2 cellular contexts compared by ENCODE assay signal in the genomic region with DNA sequence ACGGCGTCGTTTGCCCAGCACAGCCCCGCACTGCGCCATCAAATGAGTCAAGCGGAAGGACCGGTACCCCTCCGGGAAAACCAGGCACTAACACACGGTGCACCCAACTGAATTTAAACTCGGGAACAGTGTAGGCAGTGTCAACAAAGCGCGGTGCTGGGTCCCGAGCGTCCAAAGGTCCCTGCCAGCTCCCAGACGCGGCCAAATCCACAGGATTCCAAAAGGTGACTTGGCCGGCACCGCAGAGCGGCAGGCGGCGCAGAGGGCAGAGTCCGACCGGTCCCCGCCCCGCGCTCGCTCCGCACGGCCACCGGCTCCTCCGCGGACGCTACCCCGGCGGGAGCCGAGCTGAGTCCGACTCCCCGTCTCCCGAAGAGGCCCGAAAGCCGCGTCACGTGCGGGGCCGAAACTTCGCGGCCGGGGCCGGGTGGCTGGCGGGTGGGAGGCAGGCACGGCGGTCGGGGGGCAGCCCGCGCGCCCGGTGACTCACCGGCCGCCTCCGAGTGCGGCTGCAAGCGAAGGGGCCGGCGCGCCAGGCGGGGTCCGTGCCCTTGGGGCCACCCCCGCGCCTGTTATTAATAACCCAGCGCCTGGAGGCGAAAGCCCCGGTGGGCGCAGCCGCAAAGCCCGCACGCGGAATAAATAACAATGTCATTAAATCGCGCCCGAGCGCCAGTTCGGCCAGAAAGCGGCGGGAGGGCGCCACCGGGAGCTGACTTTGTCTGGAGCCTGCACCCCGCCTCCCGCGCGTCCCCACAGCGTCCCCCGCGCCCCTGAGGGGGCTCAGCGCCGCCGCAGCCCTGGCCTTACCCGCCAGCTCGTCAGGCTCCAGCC.
TF ChIP-seq lines count a peak whose summit lies in the region.

No MANE protein-coding gene starts in this region.

TF ChIP-seq in HCT116, 20 proteins besides CTCF, POLR2A, EP300 and RAD21:
- TF ChIP-seq SIN3A (IDR thresholded peaks at IDR 0.05; ENCODE audit: low read depth) (peak; percentile 74; the same call in 1 of the 2 replicates), EZH2 (IDR thresholded peaks at IDR 0.05) (no peak), ZNF274 (IDR thresholded peaks at IDR 0.05; ENCODE audit: low read depth, low read length) (no peak), JUND (IDR thresholded peaks at IDR 0.05) (peak; percentile 41; the same call in 1 of the 2 replicates), MAX (IDR thresholded peaks at IDR 0.05) (peak; percentile 62), CBX3 (IDR thresholded peaks at IDR 0.05; ENCODE audit: low read depth) (0 out of 2 replicates have a peak, but pooled peaks have one; percentile 25), FOSL1 (IDR thresholded peaks at IDR 0.05; ENCODE audit: low read depth) (0 out of 2 replicates have a peak, but pooled peaks have one; percentile 33), TCF7L2 (IDR thresholded peaks at IDR 0.05; ENCODE audit: borderline replicate concordance, extremely low read depth, insufficient read depth, insufficient read length) (peak; percentile 94), EGR1 (IDR thresholded peaks at IDR 0.05; ENCODE audit: low read depth) (0 out of 2 replicates have a peak, but pooled peaks have one; percentile 9), POLR2AphosphoS5 (IDR thresholded peaks at IDR 0.05; ENCODE audit: low read depth, low read length) (peak; percentile 45), SP1 (IDR thresholded peaks at IDR 0.05; ENCODE audit: low read depth) (peak; percentile 44; the same call in 1 of the 2 replicates)

TF ChIP-seq in H1, 55 proteins besides CTCF, POLR2A, EP300 and RAD21:
- TF ChIP-seq RBBP5 (IDR thresholded peaks at IDR 0.05; ENCODE audit: borderline replicate concordance, low read depth, low read length) (peak; percentile 80), CREB1 (IDR thresholded peaks at IDR 0.05) (peak; percentile 85), KDM1A (IDR thresholded peaks at IDR 0.05; ENCODE audit: borderline replicate concordance, low read length) (no peak), ASH2L (IDR thresholded peaks at IDR 0.05; ENCODE audit: low read length) (peak; percentile 84), KDM4A (IDR thresholded peaks at IDR 0.05; ENCODE audit: low read depth, low read length, severe bottlenecking) (peak; percentile 95), SIN3A (conservative IDR thresholded peaks at IDR 0.05 in 1 of 2, IDR thresholded peaks at IDR 0.05 in 1 of 2; ENCODE audit: low read depth in 1 of 2, low read length in 2 of 2) (0 out of 4 replicates have a peak, but pooled peaks of 1 of the 2 experiments have one; percentile 35), SAP30 (IDR thresholded peaks at IDR 0.05; ENCODE audit: insufficient read depth, insufficient replicate concordance, low read length) (peak; percentile 65), PHF8 (conservative IDR thresholded peaks at IDR 0.05; ENCODE audit: low read depth, low read length) (peak; percentile 56; the same call in 1 of the 2 replicates), HDAC2 (IDR thresholded peaks at IDR 0.05; ENCODE audit: borderline replicate concordance in 1 of 2, low read depth in 2 of 2, low read length in 2 of 2) (0 out of 4 replicates have a peak, but pooled peaks of 1 of the 2 experiments have one; percentile 16), TAF1 (IDR thresholded peaks at IDR 0.05; ENCODE audit: low read depth, low read length) (peak; percentile 38; the same call in 1 of the 2 replicates), YY1 (IDR thresholded peaks at IDR 0.05; ENCODE audit: low read depth, low read length) (no peak), TCF12 (IDR thresholded peaks at IDR 0.05; ENCODE audit: low read depth, low read length) (no peak), JUND (IDR thresholded peaks at IDR 0.05; ENCODE audit: low read length) (0 out of 2 replicates have a peak, but pooled peaks have one; percentile 14), MAFK (IDR thresholded peaks at IDR 0.05; ENCODE audit: low read depth, low read length) (no peak), USF2 (IDR thresholded peaks at IDR 0.05; ENCODE audit: low read length) (peak; percentile 50), BRCA1 (IDR thresholded peaks at IDR 0.05; ENCODE audit: low read depth, low read length) (no peak)
